ENCODE assay signal across 13 cellular contexts in genomic region chr11:69344570-69345145, GRCh38. TPM values are rescaled to one million over a fixed set of nuclear protein-coding genes. Genes with fewer than 3 reads are reported as not detected.
A peak's percentile ranks its signal among the peaks of the same experiment; 100 is the strongest.
DNase-seq lines count a peak whose midpoint lies in the region; ATAC-seq and TF ChIP-seq lines count a peak whose summit lies in the region.
"Had no signal": no experiment of that assay in that cellular context is flagged by ENCODE, and none has a peak within 500 bp of the region (broad histone marks: within the 10 kb centered on the region; RNA-seq: fewer than 3 reads in every experiment).

No MANE protein-coding gene starts in this region.

- no peak for ATAC-seq in stimulated activated naive CD8-positive, alpha-beta T cell treated with anti-CD3 and anti-CD28 coated beads, Interleukin-15, Interleukin-2, amounts not matched to agents 100 U/mL and 50 U/mL, for 24 hours
- no peak for ATAC-seq in stimulated activated naive CD8-positive, alpha-beta T cell treated with anti-CD3 and anti-CD28 coated beads, Interleukin-15, amount 100 ng/mL, for 72 hours
- ATAC-seq in HG03175 (IDR thresholded peaks at IDR 0.05; ENCODE audit: unreplicated experiment) (no peak), HG03280 (IDR thresholded peaks at IDR 0.05; ENCODE audit: unreplicated experiment) (no peak)

- no peak overlapping the region for H3K4me3 ChIP-seq in vagina
- H3K4me3 ChIP-seq: BLaER1 had no signal

- no peaks in the 10 kb centered on the region for H3K4me1 ChIP-seq in vagina

- no peak overlapping the region for H3K4me3 Mint-ChIP-seq in stimulated activated naive CD8-positive, alpha-beta T cell treated with anti-CD3 and anti-CD28 coated beads, Interleukin-15, amount 100 ng/mL, for 72 hours
- H3K4me3 Mint-ChIP-seq in chondrocyte (ENCODE audit: unreplicated experiment), result no peak overlapping the region
- H3K4me3 Mint-ChIP-seq: CD8-positive, alpha-beta memory T cell had no signal

- peak; percentile 3 for DNase-seq in stimulated activated naive CD8-positive, alpha-beta T cell treated with anti-CD3 and anti-CD28 coated beads, Interleukin-15, Interleukin-2, amounts not matched to agents 100 U/mL and 50 U/mL, for 24 hours
- DNase-seq in stimulated activated naive CD8-positive, alpha-beta T cell treated with anti-CD3 and anti-CD28 coated beads, Interleukin-15, amount 100 ng/mL, for 72 hours, result no peak
- DNase-seq in chondrocyte (ENCODE audit: low spot score) (peak; percentile 24), mesenteric fat pad (ENCODE audit: low spot score) (peak; percentile 43), vagina (ENCODE audit: extremely low spot score in 2 of 2) (peak; percentile 40 to 64)
- no peak for DNase-seq in activated T-cell treated with anti-CD3 and anti-CD28 coated beads, Interleukin-2, amount 50 U/mL, for 1 hour
- DNase-seq: CD8-positive, alpha-beta memory T cell; NCI-H187 treated with DMSO at 0.1 percent for 48 hours; NCI-H446; NCI-H748 treated with DMSO at 0.1 percent for 48 hours had no signal

- no peaks in the 10 kb centered on the region for H3K9me3 ChIP-seq in vagina

- no peak overlapping the region for H3K27ac Mint-ChIP-seq in stimulated activated naive CD8-positive, alpha-beta T cell treated with anti-CD3 and anti-CD28 coated beads, Interleukin-15, amount 100 ng/mL, for 72 hours
- no peak overlapping the region for H3K27ac Mint-ChIP-seq in chondrocyte (ENCODE audit: unreplicated experiment)

- TF ChIP-seq CTCF in chondrocyte (IDR thresholded peaks at IDR 0.05) (no peak), vagina (IDR thresholded peaks at IDR 0.05) (no peak)

- H3K4me1 Mint-ChIP-seq in stimulated activated naive CD8-positive, alpha-beta T cell treated with anti-CD3 and anti-CD28 coated beads, Interleukin-15, amount 100 ng/mL, for 72 hours, result peaks cover 4% of the 10 kb centered on the region
- H3K4me1 Mint-ChIP-seq in chondrocyte (ENCODE audit: low read depth), result peaks cover 3% of the 10 kb centered on the region
- H3K4me1 Mint-ChIP-seq: CD8-positive, alpha-beta memory T cell had no signal

- no peaks in the 10 kb centered on the region for H3K27me3 ChIP-seq in vagina

- H3K9me3 Mint-ChIP-seq in stimulated activated naive CD8-positive, alpha-beta T cell treated with anti-CD3 and anti-CD28 coated beads, Interleukin-15, amount 100 ng/mL, for 72 hours, result peaks cover 10 to 16% of the 10 kb centered on the region in 2 donors
- peaks cover 3% of the 10 kb centered on the region for H3K9me3 Mint-ChIP-seq in chondrocyte (ENCODE audit: low read depth)

- H3K36me3 Mint-ChIP-seq in chondrocyte (ENCODE audit: low read depth), result peaks cover 3% of the 10 kb centered on the region

- H3K36me3 ChIP-seq in vagina, result no peaks in the 10 kb centered on the region

- H3K27ac ChIP-seq in vagina, result no peak overlapping the region
- H3K27ac ChIP-seq: BLaER1 had no signal

- intact Hi-C loops in vagina (cut with DNase I), result no loop called here

- H3K27me3 Mint-ChIP-seq in stimulated activated naive CD8-positive, alpha-beta T cell treated with anti-CD3 and anti-CD28 coated beads, Interleukin-15, amount 100 ng/mL, for 72 hours, result no peaks in the 10 kb centered on the region
- peaks cover 1% of the 10 kb centered on the region for H3K27me3 Mint-ChIP-seq in chondrocyte (ENCODE audit: low read depth)

- TF ChIP-seq POLR2A in vagina (IDR thresholded peaks at IDR 0.05), result no peak

RNA-seq across cellular contexts. Expression of gene MYEOV, which starts 50.7 kb away (rescaled TPM):
- total RNA-seq in chondrocyte (0.87 TPM in 1 of 3 replicates, not detected in the others), mesenteric fat pad (31.4 TPM), vagina (13.3 TPM)

Comparison
In these comparisons a context has a peak if more than half of its experiments do, and no peak if none do; other contexts are left out.
1. DNase-seq: peak in stimulated activated naive CD8-positive, alpha-beta T cell treated with anti-CD3 and anti-CD28 coated beads, Interleukin-15, Interleukin-2, amounts not matched to agents 100 U/mL and 50 U/mL, for 24 hours (single experiment), chondrocyte (single experiment), mesenteric fat pad (single experiment) and vagina (2 of 2); none in stimulated activated naive CD8-positive, alpha-beta T cell treated with anti-CD3 and anti-CD28 coated beads, Interleukin-15, amount 100 ng/mL, for 72 hours (0 of 2) and activated T-cell treated with anti-CD3 and anti-CD28 coated beads, Interleukin-2, amount 50 U/mL, for 1 hour (single experiment).